ENCODE assay signal across 9 cellular contexts in the genomic region with DNA sequence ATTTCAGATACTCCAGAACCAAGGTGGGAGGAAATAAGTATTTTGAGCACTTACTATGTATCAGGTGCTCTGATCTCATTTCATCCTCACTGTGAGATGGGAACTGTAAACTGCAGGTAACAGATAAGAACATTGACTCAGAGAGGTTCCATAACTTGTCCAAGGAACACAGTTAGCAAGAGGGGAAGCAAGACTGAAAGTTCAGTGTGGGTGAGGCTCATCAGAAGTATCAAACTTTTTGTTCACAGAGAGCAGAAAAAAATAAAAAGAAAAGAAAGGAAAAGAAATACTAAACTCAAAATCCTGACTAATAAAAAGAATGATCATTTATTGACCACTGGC. TPM values are rescaled to one million over a fixed set of nuclear protein-coding genes. Genes with fewer than 3 reads are reported as not detected.
DNase-seq lines count a peak whose midpoint lies in the region; ATAC-seq and TF ChIP-seq lines count a peak whose summit lies in the region.
"Had no signal": no experiment of that assay in that cellular context is flagged by ENCODE, and none has a peak within 500 bp of the region (broad histone marks: within the 10 kb centered on the region; RNA-seq: fewer than 3 reads in every experiment).

No MANE protein-coding gene starts in this region.

- TF ChIP-seq CTCF in colonic mucosa (IDR thresholded peaks at IDR 0.05) (no peak), osteoblast (IDR thresholded peaks at IDR 0.05; ENCODE audit: extremely low read depth, low read depth, low read length) (no peak), brain microvascular endothelial cell (IDR thresholded peaks at IDR 0.05; ENCODE audit: low read depth, low read length, missing control alignments) (no peak), testis (IDR thresholded peaks at IDR 0.05) (no peak)

- no peak overlapping the region; a peak in 1 of 22 replicates for H3K9ac ChIP-seq in BLaER1 treated with 17β-estradiol and CSF1 and Interleukin-3, amounts not matched to agents 10 nM and 100 nM
- peak overlapping the region in 1 of 2 donors; percentile 64 for H3K9ac ChIP-seq in colonic mucosa (ENCODE audit: low read depth in 2 of 2, low read length in 2 of 2)

- no peak overlapping the region for H3K4me3 ChIP-seq in BLaER1 treated with 17β-estradiol and CSF1 and Interleukin-3, amounts not matched to agents 10 nM and 100 nM
- no peak overlapping the region for H3K4me3 ChIP-seq in colonic mucosa
- peak overlapping the region; percentile 52 for H3K4me3 ChIP-seq in osteoblast (ENCODE audit: insufficient read depth, low read length)
- no peak overlapping the region for H3K4me3 ChIP-seq in brain microvascular endothelial cell (ENCODE audit: low read depth, low read length)
- H3K4me3 ChIP-seq in testis: no peak overlapping the region

- H2AFZ ChIP-seq in osteoblast (ENCODE audit: low read length): no peak overlapping the region

- DNase-seq in colonic mucosa (no peak), osteoblast (ENCODE audit: insufficient read length, low spot score, missing footprints) (no peak), brain microvascular endothelial cell (no peak), testis (no peak)

- ATAC-seq in HG03432 (IDR thresholded peaks at IDR 0.05; ENCODE audit: unreplicated experiment) (peak; percentile 42), HG02938 (IDR thresholded peaks at IDR 0.05; ENCODE audit: unreplicated experiment) (no peak), GM18517 (IDR thresholded peaks at IDR 0.05; ENCODE audit: unreplicated experiment) (no peak)

- H4K20me1 ChIP-seq in BLaER1 treated with 17β-estradiol and CSF1 and Interleukin-3, amounts not matched to agents 10 nM and 100 nM: 0 out of 22 replicates have a peak, but pooled peaks cover 0 to 4% (median 0%) of the 10 kb centered on the region in 11 experiments
- no peaks in the 10 kb centered on the region for H4K20me1 ChIP-seq in osteoblast (ENCODE audit: insufficient read depth, low read length)

- in situ Hi-C loops in brain microvascular endothelial cell (cut with HindIII; ENCODE audit: low pct_ligation_motif_present, low sequenced_read_pairs): no loop called here

- peaks cover 0 to 16% (median 8%) of the 10 kb centered on the region in 11 experiments; a peak in 13 of 22 replicates for H3K27me3 ChIP-seq in BLaER1 treated with 17β-estradiol and CSF1 and Interleukin-3, amounts not matched to agents 10 nM and 100 nM
- H3K27me3 ChIP-seq in colonic mucosa (no peaks in the 10 kb centered on the region), osteoblast (ENCODE audit: insufficient read depth, low read length) (no peaks in the 10 kb centered on the region), brain microvascular endothelial cell (replicated peaks) (no peaks in the 10 kb centered on the region), testis (no peaks in the 10 kb centered on the region)
- H3K27me3 ChIP-seq: neutrophil had no signal

- no peak for TF ChIP-seq POLR2A in testis (IDR thresholded peaks at IDR 0.05)

- peaks cover 11 to 27% (median 23%) of the 10 kb centered on the region in 10 experiments; a peak in 18 of 20 replicates for H3K4me1 ChIP-seq in BLaER1 treated with 17β-estradiol and CSF1 and Interleukin-3, amounts not matched to agents 10 nM and 100 nM
- peaks cover 8% of the 10 kb centered on the region for H3K4me1 ChIP-seq in colonic mucosa
- peaks cover 43% of the 10 kb centered on the region for H3K4me1 ChIP-seq in osteoblast (ENCODE audit: insufficient read depth, low read length)
- H3K4me1 ChIP-seq in testis: peaks cover 13% of the 10 kb centered on the region

- H3K36me3 ChIP-seq in BLaER1 treated with 17β-estradiol and CSF1 and Interleukin-3, amounts not matched to agents 10 nM and 100 nM: no peaks in the 10 kb centered on the region
- H3K36me3 ChIP-seq in colonic mucosa: no peaks in the 10 kb centered on the region
- H3K36me3 ChIP-seq in osteoblast (ENCODE audit: insufficient read depth, low read length): no peaks in the 10 kb centered on the region
- H3K36me3 ChIP-seq in brain microvascular endothelial cell (replicated peaks): no peaks in the 10 kb centered on the region
- no peaks in the 10 kb centered on the region for H3K36me3 ChIP-seq in testis (ENCODE audit: low read depth, missing control alignments)
- H3K36me3 ChIP-seq: neutrophil had no signal

- peak overlapping the region in 2 of 11 experiments; percentile 2 to 75; a peak in 2 of 22 replicates for H3K27ac ChIP-seq in BLaER1 treated with 17β-estradiol and CSF1 and Interleukin-3, amounts not matched to agents 10 nM and 100 nM
- H3K27ac ChIP-seq in colonic mucosa (peak overlapping the region; percentile 53), osteoblast (ENCODE audit: low read depth, low read length) (peak overlapping the region; percentile 70), brain microvascular endothelial cell (no peak overlapping the region), testis (no peak overlapping the region)
- H3K27ac ChIP-seq: neutrophil had no signal

- peaks cover 66% of the 10 kb centered on the region for H3K79me2 ChIP-seq in osteoblast (ENCODE audit: insufficient read depth, low read length)

- intact Hi-C loops in colonic mucosa (cut with DNase I): no loop called here
- intact Hi-C loops in testis (cut with DNase I; ENCODE audit: low total_unique reads): no loop called here

- peak overlapping the region in 10 of 11 experiments; percentile 2 to 72 (median 52); a peak in 15 of 22 replicates for H3K4me2 ChIP-seq in BLaER1 treated with 17β-estradiol and CSF1 and Interleukin-3, amounts not matched to agents 10 nM and 100 nM
- H3K4me2 ChIP-seq in osteoblast (ENCODE audit: insufficient read depth, low read length): peak overlapping the region; percentile 78

- H3K9me3 ChIP-seq in BLaER1 treated with 17β-estradiol and CSF1 and Interleukin-3, amounts not matched to agents 10 nM and 100 nM (replicated peaks in 1 of 11): peaks cover 0 to 4% (median 0%) of the 10 kb centered on the region in 11 experiments; a peak in 1 of 22 replicates
- H3K9me3 ChIP-seq in colonic mucosa (no peaks in the 10 kb centered on the region), osteoblast (ENCODE audit: low read depth, low read length) (no peaks in the 10 kb centered on the region), testis (no peaks in the 10 kb centered on the region)
- H3K9me3 ChIP-seq: neutrophil had no signal

RNA-seq across cellular contexts. Expression of a gene that starts 37.1 kb away (rescaled TPM):
- total RNA-seq in colonic mucosa (10 to 100 TPM in 1 of 2 donors, 1 to 10 TPM in 1; 6.3 to 16.9 TPM), osteoblast (21.0 and 27.4 TPM in 2 replicates), testis (10 to 100 TPM; 12.3 to 13.1 TPM)
- 11.4 TPM for polyA plus RNA-seq in testis (ENCODE audit: insufficient read depth, low read depth, low replicate concordance)

Comparison
In these comparisons a context has a peak if more than half of its experiments do, and no peak if none do; other contexts are left out.
1. H3K27ac ChIP-seq: peak in colonic mucosa (single experiment) and osteoblast (single experiment); none in brain microvascular endothelial cell (single experiment) and testis (0 of 2).